ENCODE assay signal across 1 cellular context in genomic region chr5:116084891-116085715, GRCh38.
TF ChIP-seq lines count a peak whose summit lies in the region.

TSS of gene COMMD10 (plus strand) at chr5:116085025.

TF ChIP-seq in K562, 482 proteins besides CTCF, POLR2A, EP300 and RAD21 (continued from another document and continues in another):
- no peak for TF ChIP-seq TRIM25 (IDR thresholded peaks at IDR 0.05; ENCODE audit: borderline replicate concordance)
- TF ChIP-seq ZBTB33 (CRISPR knock-in tag; IDR thresholded peaks at IDR 0.05) = 0 out of 2 replicates have a peak, but pooled peaks have one; percentile 74
- no peak for TF ChIP-seq ZNF311 (CRISPR knock-in tag; IDR thresholded peaks at IDR 0.05)
- TF ChIP-seq ZNF79 (CRISPR knock-in tag; IDR thresholded peaks at IDR 0.05; ENCODE audit: low read depth) = no peak
- TF ChIP-seq POU5F1 (IDR thresholded peaks at IDR 0.05; ENCODE audit: borderline replicate concordance, low read depth, low read length, partially characterized antibody) = no peak
- TF ChIP-seq AFF1 (IDR thresholded peaks at IDR 0.05; ENCODE audit: low read depth in 1 of 2, partially characterized antibody in 2 of 2) = peak in 1 of 2 experiments; percentile 22
- TF ChIP-seq ZNF282 (CRISPR knock-in tag; IDR thresholded peaks at IDR 0.05) = no peak
- no peak for TF ChIP-seq ILF3 (IDR thresholded peaks at IDR 0.05; ENCODE audit: borderline replicate concordance)
- TF ChIP-seq ZNF174 (CRISPR knock-in tag; IDR thresholded peaks at IDR 0.05) = no peak
- TF ChIP-seq BCL6 (CRISPR knock-in tag; IDR thresholded peaks at IDR 0.05) = no peak
- no peak for TF ChIP-seq E2F5 (CRISPR knock-in tag; IDR thresholded peaks at IDR 0.05)
- no peak for TF ChIP-seq ID3 (CRISPR knock-in tag; IDR thresholded peaks at IDR 0.05)
- no peak for TF ChIP-seq ID3 (tag; IDR thresholded peaks at IDR 0.05)
- no peak for TF ChIP-seq CHAMP1 (IDR thresholded peaks at IDR 0.05)
- TF ChIP-seq SUPT5H (IDR thresholded peaks at IDR 0.05) = peak; percentile 88
- TF ChIP-seq KLF1 (tag; IDR thresholded peaks at IDR 0.05) = no peak
- no peak for TF ChIP-seq ZNF277 (CRISPR knock-in tag; IDR thresholded peaks at IDR 0.05; ENCODE audit: borderline replicate concordance)
- no peak for TF ChIP-seq CC2D1A (IDR thresholded peaks at IDR 0.05)
- peak; percentile 54 for TF ChIP-seq HMGN3 (IDR thresholded peaks at IDR 0.05; ENCODE audit: borderline replicate concordance, extremely low read depth, insufficient read length, low read depth, low read length)
- TF ChIP-seq CREBBP (IDR thresholded peaks at IDR 0.05; ENCODE audit: low read depth, low read length) = no peak
- TF ChIP-seq CREM (IDR thresholded peaks at IDR 0.05; ENCODE audit: low read depth) = peak; percentile 73
- TF ChIP-seq NCOR1 (IDR thresholded peaks at IDR 0.05) = no peak; the same call in 1 of the 2 replicates
- TF ChIP-seq MYC (IDR thresholded peaks at IDR 0.05; ENCODE audit: low read depth, low read length) = peak; percentile 87
- TF ChIP-seq MYC (CRISPR knock-in tag; IDR thresholded peaks at IDR 0.05; ENCODE audit: borderline replicate concordance, low read depth) = peak; percentile 60; the same call in 1 of the 2 replicates
- TF ChIP-seq CREB1 (IDR thresholded peaks at IDR 0.05) = peak; percentile 58
- TF ChIP-seq CREB1 (CRISPR knock-in tag; IDR thresholded peaks at IDR 0.05) = peak; percentile 48
- TF ChIP-seq MTA1 (IDR thresholded peaks at IDR 0.05; ENCODE audit: borderline replicate concordance) = no peak
- no peak for TF ChIP-seq ZBTB34 (CRISPR knock-in tag; IDR thresholded peaks at IDR 0.05)
- no peak for TF ChIP-seq MCM3 (IDR thresholded peaks at IDR 0.05)
